8 cellular contexts compared by ENCODE assay signal in genomic region chr19:57487477-57488298, GRCh38. TPM values are rescaled to one million over a fixed set of nuclear protein-coding genes. Genes with fewer than 3 reads are reported as not detected.
DNase-seq lines count a peak whose midpoint lies in the region; ATAC-seq and TF ChIP-seq lines count a peak whose summit lies in the region.
"Not testable (repeated sequence)": the region's sequence is repeated elsewhere in the genome, so short reads cannot be mapped to it uniquely, and the experiment has no call there.

Gene ZNF419 (plus strand): TSS chr19:57487750. CDS start chr19:57487951, 201 bp downstream.

- peak within 1 kb of the TSS; percentile 46 to 94 (median 78) for H3K4me3 ChIP-seq in liver (ENCODE audit: low read depth in 1 of 3, low read length in 3 of 3)

- H3K27me3 ChIP-seq in liver (ENCODE audit: control insufficient read depth in 4 of 4, insufficient read depth in 4 of 4, low read length in 3 of 4) = not testable (repeated sequence)

- DNase-seq in NCI-H69 (lab: John Stamatoyannopoulos, UW) (peak; percentile 97), dermis microvascular lymphatic vessel endothelial cell (ENCODE audit: low read depth in 2 of 2) (peak; percentile 73 to 86)
- peak; percentile 95 for DNase-seq in activated CD4-positive, alpha-beta T cell treated with anti-CD3 and anti-CD28 coated beads, Interleukin-2, amount 50 U/mL, for 1 hour
- peak; percentile 84 to 87 for DNase-seq in stimulated activated CD4-positive, alpha-beta T cell treated with anti-CD3 and anti-CD28 coated beads, Interleukin-2, amount 100 ng/mL, for 48 hours

- H3K27ac ChIP-seq in C4-2B (peak within 1 kb of the TSS; percentile 76), liver (ENCODE audit: low read depth in 1 of 2, low read length in 2 of 2) (peak within 1 kb of the TSS; percentile 2 to 46)

- not testable (repeated sequence) for H3K4me1 ChIP-seq in liver (ENCODE audit: control insufficient read depth in 4 of 4, insufficient read depth in 4 of 4, low read length in 3 of 4)

- WGBS in liver = under 1% methylated on average over 59 of the region's 69 CpGs

- peak within 1 kb of the TSS in 1 of 2 donors; percentile 10 for H3K9ac ChIP-seq in liver (ENCODE audit: low read depth in 1 of 2, low read length in 2 of 2)

- TF ChIP-seq CTCF in C4-2B (conservative IDR thresholded peaks at IDR 0.05); liver (IDR thresholded peaks at IDR 0.05; ENCODE audit: low read depth, low read length, missing input control): not testable (repeated sequence)

- TF ChIP-seq RAD21 in liver (IDR thresholded peaks at IDR 0.05) = not testable (repeated sequence)

- ATAC-seq in GM19351 (IDR thresholded peaks at IDR 0.05; ENCODE audit: unreplicated experiment) (peak; percentile 98), HG03520 (IDR thresholded peaks at IDR 0.05; ENCODE audit: unreplicated experiment) (peak; percentile 90)

- peaks cover 5 to 39% (median 27%) of the 10 kb centered on the region in 4 donors for H3K9me3 ChIP-seq in liver (ENCODE audit: control insufficient read depth in 4 of 4, low read length in 3 of 4)

- peaks cover 3 to 19% (median 17%) of the 10 kb centered on the region in 4 donors for H3K36me3 ChIP-seq in liver (ENCODE audit: control insufficient read depth in 4 of 4, insufficient read depth in 3 of 4, low read depth in 1 of 4, low read length in 3 of 4)

TF ChIP-seq in liver, 16 proteins besides CTCF, POLR2A, EP300 and RAD21:
- peak; percentile 61 for TF ChIP-seq SP1 (IDR thresholded peaks at IDR 0.05)
- TF ChIP-seq YY1 (IDR thresholded peaks at IDR 0.05) = peak; percentile 64
- TF ChIP-seq GABPA (IDR thresholded peaks at IDR 0.05 in 1 of 2, conservative IDR thresholded peaks at IDR 0.05 in 1 of 2) = peak; percentile 81 to 97

RNA-seq across cellular contexts. Expression of gene ZNF419, which starts in this region (rescaled TPM):
- total RNA-seq in dermis microvascular lymphatic vessel endothelial cell (7.7 and 14.9 TPM in 2 replicates), liver (10 to 100 TPM in 1 of 2 donors, 1 to 10 TPM in 1; 4.2 to 12.4 TPM)
- 1 to 10 TPM; 1.9 to 3.2 TPM for polyA plus RNA-seq in liver

Comparison
In these comparisons a context has a peak if more than half of its experiments do, and no peak if none do; other contexts are left out.
1. Peak in every context shown above with its lines: DNase-seq, ATAC-seq, H3K4me3 ChIP-seq and H3K27ac ChIP-seq.